Comparison of ENCODE assay signal across 27 cellular contexts in genomic region chr5:164053123-164053522, GRCh38.
"Had no signal": no experiment of that assay in that cellular context is flagged by ENCODE, and none has a peak within 500 bp of the region (broad histone marks: within the 10 kb centered on the region; RNA-seq: fewer than 3 reads in every experiment).

No MANE protein-coding gene starts in this region.

- H3K4me1 ChIP-seq: body of pancreas, foreskin keratinocyte, heart right ventricle, left ventricle myocardium inferior, prostate gland, right atrium auricular region, stomach, thyroid gland, upper lobe of left lung, vagina had no signal

- DNase-seq: activated B cell treated with CpG ODN at 0.5 μM for 24 hours; activated CD4-positive, alpha-beta T cell treated with anti-CD3 and anti-CD28 coated beads for 4 hours; activated CD4-positive, alpha-beta T cell treated with anti-CD3 and anti-CD28 coated beads, Interleukin-2, amount 50 U/mL, for 4 hours; activated naive CD4-positive, alpha-beta T cell; activated T-cell treated with anti-CD3 and anti-CD28 coated beads for 4 hours; activated T-cell treated with anti-CD3 and anti-CD28 coated beads, Interleukin-2, amount 50 U/mL, for 72 hours; aorta; body of pancreas; foreskin keratinocyte; heart right ventricle; left ventricle myocardium inferior; ovary; stimulated activated CD4-positive, alpha-beta T cell treated with anti-CD3 and anti-CD28 coated beads, Interleukin-1b, Interleukin-23, amount 100 ng/mL, for 48 hours; stimulated activated CD4-positive, alpha-beta T cell treated with anti-CD3 and anti-CD28 coated beads, Interleukin-4, amount 100 ng/mL, for 4 hours; stimulated activated CD8-positive, alpha-beta memory T cell treated with anti-CD3 and anti-CD28 coated beads, Interleukin-4, amount 100 ng/mL, for 48 hours; stimulated activated naive B cell treated with anti-CD40 and anti-IgM and Interleukin-4, amounts not matched to agents 10 μg/mL and 1 μg/mL and 100 μg/mL, for 72 hours; stomach; thyroid gland; upper lobe of left lung had no signal

- H3K27me3 ChIP-seq: body of pancreas, foreskin keratinocyte, heart right ventricle, neutrophil, ovary, right atrium auricular region, stomach, thyroid gland, upper lobe of left lung, vagina had no signal

- H3K36me3 ChIP-seq: heart right ventricle, left ventricle myocardium inferior, neutrophil, ovary, prostate gland, right atrium auricular region, stomach, thyroid gland, upper lobe of left lung, vagina had no signal

- H3K4me3 ChIP-seq: body of pancreas, heart right ventricle, left ventricle myocardium inferior, lung, ovary, prostate gland, right atrium auricular region, smooth muscle cell, stomach, thyroid gland, upper lobe of left lung, vagina had no signal

- ATAC-seq: activated naive CD4-positive, alpha-beta T cell treated with anti-CD3 and anti-CD28 coated beads, Interleukin-2, amount 50 U/mL, for 72 hours; activated T-cell treated with anti-CD3 and anti-CD28 coated beads, Interleukin-2, amount 50 U/mL, for 72 hours; body of pancreas; esophagus mucosa; foreskin keratinocyte; heart right ventricle; stimulated activated naive B cell treated with anti-CD40 and anti-IgM and Interleukin-4, amounts not matched to agents 10 μg/mL and 1 μg/mL and 100 μg/mL, for 72 hours had no signal

- H3K9me3 ChIP-seq: body of pancreas, heart right ventricle, left ventricle myocardium inferior, neutrophil, ovary, prostate gland, right atrium auricular region, stomach, thyroid gland, upper lobe of left lung, vagina had no signal

- H3K27ac ChIP-seq: body of pancreas, foreskin keratinocyte, heart right ventricle, left ventricle myocardium inferior, neutrophil, ovary, prostate gland, right atrium auricular region, stomach, thyroid gland, upper lobe of left lung, vagina had no signal
